In the genomic region with DNA sequence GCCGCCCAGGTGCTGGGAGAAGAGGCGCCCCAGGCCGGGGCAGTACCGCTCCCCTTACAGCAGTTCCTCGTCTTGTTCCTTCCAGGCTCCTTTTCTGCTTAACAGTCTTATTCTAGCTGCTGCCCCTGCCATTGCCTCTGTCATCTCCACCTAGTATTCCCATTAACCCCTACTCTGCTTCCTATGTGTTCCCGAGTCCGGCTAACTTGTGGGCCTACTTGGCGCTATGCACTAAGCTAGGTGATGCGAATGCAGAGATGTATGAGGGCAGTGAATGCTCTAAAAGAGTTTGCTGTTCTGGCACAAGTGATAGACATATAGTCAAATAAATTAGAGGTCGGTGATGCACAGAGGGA, we compare ENCODE assay signal across 9 cellular contexts. TPM values are rescaled to one million over a fixed set of nuclear protein-coding genes. Genes with fewer than 3 reads are reported as not detected.
A peak's percentile ranks its signal among the peaks of the same experiment; 100 is the strongest.
DNase-seq lines count a peak whose midpoint lies in the region; ATAC-seq and TF ChIP-seq lines count a peak whose summit lies in the region.
"Had no signal": no experiment of that assay in that cellular context is flagged by ENCODE, and none has a peak within 500 bp of the region (broad histone marks: within the 10 kb centered on the region; RNA-seq: fewer than 3 reads in every experiment).

No MANE protein-coding gene starts in this region.

- H3K4me3 ChIP-seq in GM12875 (ENCODE audit: low read depth, low read length): peak overlapping the region; percentile 77
- H3K4me3 ChIP-seq in RWPE2 (ENCODE audit: severe bottlenecking): peak overlapping the region; percentile 50
- H3K4me3 ChIP-seq in esophagus squamous epithelium: peak overlapping the region; percentile 31 to 62 (median 48)
- H3K4me3 ChIP-seq in skeletal muscle satellite cell (ENCODE audit: low read length): peak overlapping the region; percentile 78

- TF ChIP-seq CTCF in GM12875 (IDR thresholded peaks at IDR 0.05; ENCODE audit: borderline replicate concordance, insufficient read depth, low read depth, low read length) (no peak), RWPE2 (IDR thresholded peaks at IDR 0.05; ENCODE audit: poor library complexity, severe bottlenecking) (no peak), esophagus squamous epithelium (IDR thresholded peaks at IDR 0.05) (peak in 1 of 6 experiments; percentile 1)

- H3K9ac ChIP-seq in skeletal muscle satellite cell (ENCODE audit: low read depth, low read length): peak overlapping the region; percentile 73

- WGBS in esophagus squamous epithelium, 2 donors: 39 to 48% methylated on average over 4 to 10 of the region's 10 CpGs

- intact Hi-C loops in esophagus squamous epithelium (cut with DNase I): no loop called here
- intact Hi-C loops in posterior cingulate gyrus (cut with DNase I): loop anchor here (5.0 kb wide), 1 partner anchor 60 kb away; no protein-coding TSS in a partner anchor

- peak overlapping the region; percentile 89 for H3K4me2 ChIP-seq in skeletal muscle satellite cell (ENCODE audit: low read length)

- peaks cover 10% of the 10 kb centered on the region for H3K4me1 ChIP-seq in RWPE2 (ENCODE audit: insufficient read depth, poor library complexity, severe bottlenecking)
- peaks cover 7 to 19% (median 15%) of the 10 kb centered on the region in 3 donors for H3K4me1 ChIP-seq in esophagus squamous epithelium
- peaks cover 15% of the 10 kb centered on the region for H3K4me1 ChIP-seq in skeletal muscle satellite cell (ENCODE audit: control insufficient read depth, insufficient read depth, low read length)

- H3K36me3 ChIP-seq in RWPE2 (ENCODE audit: low read depth): peaks cover 29% of the 10 kb centered on the region
- H3K36me3 ChIP-seq in esophagus squamous epithelium: no peaks in the 10 kb centered on the region
- H3K36me3 ChIP-seq in skeletal muscle satellite cell (ENCODE audit: insufficient read depth, low read length): no peaks in the 10 kb centered on the region

- no peak for ATAC-seq in RWPE2 (ENCODE audit: low read depth)

- no peaks in the 10 kb centered on the region for H3K9me3 ChIP-seq in RWPE2 (ENCODE audit: severe bottlenecking)
- H3K9me3 ChIP-seq in esophagus squamous epithelium: no peaks in the 10 kb centered on the region
- H3K9me3 ChIP-seq in skeletal muscle satellite cell (replicated peaks; ENCODE audit: low read length): no peaks in the 10 kb centered on the region

- H3K27ac ChIP-seq in RWPE2 (ENCODE audit: poor library complexity, severe bottlenecking): no peak overlapping the region
- peak overlapping the region in 2 of 4 donors; percentile 53 to 55 for H3K27ac ChIP-seq in esophagus squamous epithelium

- no peak for DNase-seq in RWPE2 (ENCODE audit: low spot score)
- no peak for DNase-seq in esophagus squamous epithelium (lab: John Stamatoyannopoulos, UW)
- no peak for DNase-seq in CD1c-positive myeloid dendritic cell (ENCODE audit: extremely low spot score)
- DNase-seq in erythroblast (lab: John Stamatoyannopoulos, UW): no peak
- no peak for DNase-seq in posterior cingulate gyrus

- TF ChIP-seq POLR2A in esophagus squamous epithelium (IDR thresholded peaks at IDR 0.05) (no peak), erythroblast (IDR thresholded peaks at IDR 0.05; ENCODE audit: low read length) (no peak)

- H3K27me3 ChIP-seq in RWPE2 (ENCODE audit: insufficient read depth, poor library complexity, severe bottlenecking) (no peaks in the 10 kb centered on the region), esophagus squamous epithelium (peaks cover 0 to 7% (median 0%) of the 10 kb centered on the region in 4 donors), skeletal muscle satellite cell (ENCODE audit: control insufficient read depth, insufficient read depth, low read length) (peaks cover 7% of the 10 kb centered on the region)

RNA-seq across cellular contexts. Expression of gene IQGAP3, which starts 0.3 kb away (rescaled TPM):
- 10 to 100 TPM in 1 of 4 donors, 1 to 10 TPM in 3; 7.1 to 12.8 (median 8.6) TPM for total RNA-seq in esophagus squamous epithelium
- total RNA-seq in skeletal muscle satellite cell (2012; rRNA removed): 12.2 and 16.4 TPM in 2 replicates

RNA-seq across cellular contexts. Expression of gene TTC24, which starts 6.9 kb away (rescaled TPM):
- total RNA-seq in esophagus squamous epithelium: not detected
- total RNA-seq in skeletal muscle satellite cell (2012; rRNA removed): under 0.01 and 0.22 TPM in 2 replicates
- total RNA-seq: kidney epithelial cell, subcutaneous adipose tissue had no signal

RNA-seq across cellular contexts. Expression of gene NAXE, which starts 18.9 kb away (rescaled TPM):
- total RNA-seq in esophagus squamous epithelium: 10 to 100 TPM; 36.5 to 64.4 (median 52.8) TPM
- total RNA-seq in skeletal muscle satellite cell (2012; rRNA removed): 81.9 and 87.4 TPM in 2 replicates

RNA-seq across cellular contexts. Expression of gene GPATCH4, which starts 28.6 kb away (rescaled TPM):
- total RNA-seq in esophagus squamous epithelium: 10 to 100 TPM; 14.0 to 41.8 (median 25.0) TPM
- total RNA-seq in skeletal muscle satellite cell (2012; rRNA removed): 20.0 and 25.6 TPM in 2 replicates

RNA-seq across cellular contexts. Expression of gene HAPLN2, which starts 46.6 kb away (rescaled TPM):
- under 1 TPM in 1 of 4 donors, not detected in 3; 0.18 TPM for total RNA-seq in esophagus squamous epithelium
- 0.25 and 0.44 TPM in 2 replicates for total RNA-seq in skeletal muscle satellite cell (2012; rRNA removed)
- total RNA-seq: kidney epithelial cell had no signal
